In the genomic region with DNA sequence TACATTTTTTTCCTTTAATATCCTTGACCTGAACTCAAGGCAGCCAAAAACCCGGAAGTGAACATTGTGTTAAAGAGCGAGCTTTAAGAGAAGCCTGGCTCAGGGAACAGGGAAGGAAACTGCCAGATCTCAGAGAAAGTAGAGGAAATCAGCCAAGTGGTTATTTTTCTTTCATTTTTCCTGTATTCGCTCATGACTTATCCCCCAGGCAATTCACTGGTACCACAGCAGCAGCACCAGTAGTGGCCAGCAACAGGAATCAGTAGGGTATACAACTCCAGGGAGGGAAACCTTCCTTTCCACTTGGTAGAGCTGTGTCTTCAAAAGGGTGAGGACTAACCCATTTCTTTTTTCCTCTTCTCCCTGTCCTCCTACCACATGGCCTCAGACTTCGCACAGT, we compare ENCODE assay signal across 16 cellular contexts.
DNase-seq lines count a peak whose midpoint lies in the region; ATAC-seq and TF ChIP-seq lines count a peak whose summit lies in the region.
"Had no signal": no experiment of that assay in that cellular context is flagged by ENCODE, and none has a peak within 500 bp of the region (broad histone marks: within the 10 kb centered on the region; RNA-seq: fewer than 3 reads in every experiment).

No MANE protein-coding gene starts in this region.

- in situ Hi-C loops in GM13976 (cut with MboI; ENCODE audit: low sequenced_read_pairs, unreplicated experiment): no loop called here

- CTCF ChIA-PET in activated CD4-positive, alpha-beta T cell treated with anti-CD3 and anti-CD28 coated beads for 36 hours (lab: Charles Lee): no interaction called here

- no peak overlapping the region for H3K4me3 ChIP-seq in fibroblast of pulmonary artery (replicated peaks; ENCODE audit: low read depth, low read length)
- H3K4me3 ChIP-seq: left lung, spleen had no signal

- TF ChIP-seq CTCF in fibroblast of pulmonary artery (IDR thresholded peaks at IDR 0.05; ENCODE audit: low read length, missing control alignments): no peak
- TF ChIP-seq CTCF in mesothelial cell of epicardium (IDR thresholded peaks at IDR 0.05; ENCODE audit: unreplicated experiment): no peak
- TF ChIP-seq CTCF in GM13976 (IDR thresholded peaks at IDR 0.05; ENCODE audit: borderline replicate concordance, control extremely low read depth, extremely low read depth, insufficient read depth, missing control alignments): no peak

- no peak for DNase-seq in Right ventricle myocardium inferior (ENCODE audit: missing footprints)
- DNase-seq in cardiac septum (ENCODE audit: low spot score): no peak
- DNase-seq in fibroblast of pulmonary artery (ENCODE audit: low read depth): peak; percentile 14
- no peak for DNase-seq in mesothelial cell of epicardium (ENCODE audit: low spot score in 2 of 2, unreplicated experiment in 2 of 2)
- DNase-seq in activated CD4-positive, alpha-beta T cell treated with anti-CD3 and anti-CD28 coated beads for 36 hours: no peak
- DNase-seq in GM13976 (ENCODE audit: low spot score): no peak
- DNase-seq: activated CD4-positive, CD25-positive, alpha-beta regulatory T cell treated with anti-CD3 and anti-CD28 coated beads, Interleukin-2, amount 50 U/mL, for 72 hours; effector CD4-positive, alpha-beta T cell; left lung; NCI-H1092; NCI-H226; spleen; substantia nigra had no signal

- peak; percentile 84 for ATAC-seq in Right ventricle myocardium inferior
- no peak for ATAC-seq in GM21526 (IDR thresholded peaks at IDR 0.05; ENCODE audit: low FRiP score, unreplicated experiment)
- no peak for ATAC-seq in activated CD4-positive, alpha-beta T cell treated with anti-CD3 and anti-CD28 coated beads for 36 hours
- no peak for ATAC-seq in GM18498 (IDR thresholded peaks at IDR 0.05; ENCODE audit: unreplicated experiment)
- ATAC-seq: left lung had no signal

- peaks cover 10% of the 10 kb centered on the region for H3K9me3 Mint-ChIP-seq in mesothelial cell of epicardium
- H3K9me3 Mint-ChIP-seq in activated CD4-positive, alpha-beta T cell treated with anti-CD3 and anti-CD28 coated beads for 36 hours (ENCODE audit: low read depth): peaks cover 5% of the 10 kb centered on the region

- POLR2A ChIA-PET in activated CD4-positive, alpha-beta T cell treated with anti-CD3 and anti-CD28 coated beads for 36 hours (lab: Charles Lee): no interaction called here

- intact Hi-C loops in Right ventricle myocardium inferior (cut with DNase I): no loop called here
- intact Hi-C loops in cardiac septum (cut with DNase I): no loop called here
- intact Hi-C loops in activated CD4-positive, alpha-beta T cell treated with anti-CD3 and anti-CD28 coated beads for 36 hours (cut with DNase I, micrococcal nuclease): no loop called here

- H3K27ac Mint-ChIP-seq in mesothelial cell of epicardium: peak overlapping the region; percentile 1
- no peak overlapping the region for H3K27ac Mint-ChIP-seq in activated CD4-positive, alpha-beta T cell treated with anti-CD3 and anti-CD28 coated beads for 36 hours

- H3K4me1 Mint-ChIP-seq in mesothelial cell of epicardium: peaks cover 16% of the 10 kb centered on the region
- no peaks in the 10 kb centered on the region for H3K4me1 Mint-ChIP-seq in activated CD4-positive, alpha-beta T cell treated with anti-CD3 and anti-CD28 coated beads for 36 hours

- no peak overlapping the region for H3K4me3 Mint-ChIP-seq in mesothelial cell of epicardium
- no peak overlapping the region for H3K4me3 Mint-ChIP-seq in activated CD4-positive, alpha-beta T cell treated with anti-CD3 and anti-CD28 coated beads for 36 hours
- H3K4me3 Mint-ChIP-seq: neural crest cell had no signal

- H3K36me3 Mint-ChIP-seq in mesothelial cell of epicardium: peaks cover 5% of the 10 kb centered on the region
- H3K36me3 Mint-ChIP-seq in activated CD4-positive, alpha-beta T cell treated with anti-CD3 and anti-CD28 coated beads for 36 hours (ENCODE audit: low read depth): no peaks in the 10 kb centered on the region

- peaks cover 57% of the 10 kb centered on the region for H3K27me3 Mint-ChIP-seq in mesothelial cell of epicardium (ENCODE audit: low read depth)
- no peaks in the 10 kb centered on the region for H3K27me3 Mint-ChIP-seq in activated CD4-positive, alpha-beta T cell treated with anti-CD3 and anti-CD28 coated beads for 36 hours
